1 cellular context compared by ENCODE assay signal in genomic region chr10:18145652-18146051, GRCh38.
TF ChIP-seq lines count a peak whose summit lies in the region.

No MANE protein-coding gene starts in this region.

TF ChIP-seq in HepG2, 621 proteins besides CTCF, POLR2A, EP300 and RAD21:
- TF ChIP-seq ATF7 (IDR thresholded peaks at IDR 0.05), result 0 out of 2 replicates have a peak, but pooled peaks have one; percentile 2
- no peak for TF ChIP-seq ATF7 (CRISPR knock-in tag; IDR thresholded peaks at IDR 0.05)
- no peak for TF ChIP-seq ZBED4 (CRISPR knock-in tag; IDR thresholded peaks at IDR 0.05; ENCODE audit: borderline replicate concordance)
- no peak for TF ChIP-seq ZNF577 (CRISPR knock-in tag; IDR thresholded peaks at IDR 0.05; ENCODE audit: borderline replicate concordance, low read depth)
